ENCODE assay signal across 10 cellular contexts in genomic region chr20:57061058-57061900, GRCh38.
A peak's percentile ranks its signal among the peaks of the same experiment; 100 is the strongest.
DNase-seq lines count a peak whose midpoint lies in the region; ATAC-seq and TF ChIP-seq lines count a peak whose summit lies in the region.
"Had no signal": no experiment of that assay in that cellular context is flagged by ENCODE, and none has a peak within 500 bp of the region (broad histone marks: within the 10 kb centered on the region; RNA-seq: fewer than 3 reads in every experiment).

No MANE protein-coding gene starts in this region.

- in situ Hi-C loops in SK-MEL-5 (cut with HindIII; ENCODE audit: low pct_unique_long_range_greater_than_20kb, low sequenced_read_pairs): no loop called here

- no peaks in the 10 kb centered on the region for H3K9me3 Mint-ChIP-seq in GM23338

- CTCF ChIA-PET in AG04449 (lab: Yijun Ruan, JAX): interaction anchor here (1.1 to 3.8 kb wide), 10 partner anchors 9 to 513 kb away, joined by 3 to 22 read pairs (median 6); partner anchors contain the start of gene TFAP2C

- H3K27ac ChIP-seq in GM23338 (ENCODE audit: low read depth) (no peak overlapping the region), iPS DF 6.9 (ENCODE audit: low read length) (no peak overlapping the region)

- no peak overlapping the region for H3K4me2 ChIP-seq in GM23338

- H3K36me3 ChIP-seq in GM23338 (ENCODE audit: insufficient read depth) (no peaks in the 10 kb centered on the region), iPS DF 6.9 (ENCODE audit: control insufficient read depth, insufficient read depth, low read length) (no peaks in the 10 kb centered on the region)

- no peaks in the 10 kb centered on the region for H3K9me3 ChIP-seq in iPS DF 6.9 (ENCODE audit: control insufficient read depth, insufficient read depth, low read length)

- no peaks in the 10 kb centered on the region for H3K36me3 Mint-ChIP-seq in GM23338 (ENCODE audit: low read depth)
- H3K36me3 Mint-ChIP-seq: naive B cell had no signal

- H4K20me1 ChIP-seq in GM23338 (replicated peaks; ENCODE audit: insufficient read depth): no peaks in the 10 kb centered on the region

- H3K4me3 ChIP-seq in AG04449 (ENCODE audit: low read depth, low read length) (no peak overlapping the region), GM23338 (no peak overlapping the region), iPS DF 6.9 (ENCODE audit: low read length) (no peak overlapping the region)

- no peaks in the 10 kb centered on the region for H3K79me2 ChIP-seq in GM23338 (replicated peaks; ENCODE audit: insufficient read depth)

- ATAC-seq in GM23338 (peak; percentile 97), GM21360 (IDR thresholded peaks at IDR 0.05; ENCODE audit: unreplicated experiment) (no peak), HG03097 (IDR thresholded peaks at IDR 0.05; ENCODE audit: low FRiP score, unreplicated experiment) (no peak), GM21786 (IDR thresholded peaks at IDR 0.05; ENCODE audit: unreplicated experiment) (no peak), GM21529 (IDR thresholded peaks at IDR 0.05; ENCODE audit: unreplicated experiment) (no peak)

- TF ChIP-seq CTCF in AG04449 (IDR thresholded peaks at IDR 0.05; ENCODE audit: insufficient read depth, low read length, missing control alignments) (peak; percentile 59), GM23338 (conservative IDR thresholded peaks at IDR 0.05; ENCODE audit: low read depth in 2 of 2) (peak; percentile 71 to 81)

- POLR2A ChIA-PET in AG04449 (lab: Yijun Ruan, JAX): no interaction called here

- WGBS in iPS DF 6.9 (ENCODE audit: insufficient coverage, insufficient read length): no CpG with 5 or more reads among the region's 14 CpGs

- H3K4me1 Mint-ChIP-seq in GM23338: peaks cover 5% of the 10 kb centered on the region

- H3K4me3 Mint-ChIP-seq in GM23338: no peak overlapping the region
- H3K4me3 Mint-ChIP-seq: naive B cell had no signal

- DNase-seq in AG04449 (ENCODE audit: low read depth, low spot score) (no peak), GM23338 (ENCODE audit: low spot score) (peak; percentile 84), SK-MEL-5 (ENCODE audit: low read depth, low spot score) (peak; percentile 59), iPS DF 6.9 (ENCODE audit: low read depth, low spot score) (peak; percentile 27)
- DNase-seq: activated CD4-positive, CD25-positive, alpha-beta regulatory T cell treated with anti-CD3 and anti-CD28 coated beads, Interleukin-2, amount 50 U/mL, for 72 hours; naive B cell had no signal

- H3K9me2 ChIP-seq in GM23338 (ENCODE audit: insufficient read depth): no peaks in the 10 kb centered on the region

- H3K4me1 ChIP-seq in GM23338 (ENCODE audit: insufficient read depth) (no peaks in the 10 kb centered on the region; the same call in 1 of the 2 replicates), iPS DF 6.9 (ENCODE audit: control insufficient read depth, insufficient read depth, low read length) (no peaks in the 10 kb centered on the region)

- H3K27me3 ChIP-seq in GM23338 (ENCODE audit: insufficient read depth) (no peaks in the 10 kb centered on the region), iPS DF 6.9 (ENCODE audit: control insufficient read depth, insufficient read depth, low read length) (no peaks in the 10 kb centered on the region)

- no peaks in the 10 kb centered on the region for H3K27me3 Mint-ChIP-seq in GM23338 (ENCODE audit: insufficient read depth, low read depth, poor library complexity)

- H2AFZ ChIP-seq in GM23338: peak overlapping the region; percentile 44; the same call in 1 of the 2 replicates

- no peaks in the 10 kb centered on the region for H3F3A ChIP-seq in GM23338 (replicated peaks; ENCODE audit: low read depth)

- no peak overlapping the region for H3K27ac Mint-ChIP-seq in GM23338
- H3K27ac Mint-ChIP-seq: naive B cell had no signal

TF ChIP-seq in GM23338, 12 proteins besides CTCF, POLR2A, EP300 and RAD21 (continues in another document):
- TF ChIP-seq ZNF331 (CRISPR knock-in tag; IDR thresholded peaks at IDR 0.05; ENCODE audit: low read depth): no peak
- no peak for TF ChIP-seq ETS1 (IDR thresholded peaks at IDR 0.05)
- no peak for TF ChIP-seq JUNB (IDR thresholded peaks at IDR 0.05; ENCODE audit: unreplicated experiment)
- no peak for TF ChIP-seq ZNF462 (CRISPR knock-in tag; IDR thresholded peaks at IDR 0.05)
- no peak for TF ChIP-seq POLR2AphosphoS5 (IDR thresholded peaks at IDR 0.05; ENCODE audit: low read depth)
- no peak for TF ChIP-seq NANOG (IDR thresholded peaks at IDR 0.05; ENCODE audit: borderline replicate concordance)
- no peak for TF ChIP-seq CREB1 (CRISPR knock-in tag; IDR thresholded peaks at IDR 0.05; ENCODE audit: low read depth)
